Comparison of ENCODE assay signal across 19 cellular contexts in the genomic region with DNA sequence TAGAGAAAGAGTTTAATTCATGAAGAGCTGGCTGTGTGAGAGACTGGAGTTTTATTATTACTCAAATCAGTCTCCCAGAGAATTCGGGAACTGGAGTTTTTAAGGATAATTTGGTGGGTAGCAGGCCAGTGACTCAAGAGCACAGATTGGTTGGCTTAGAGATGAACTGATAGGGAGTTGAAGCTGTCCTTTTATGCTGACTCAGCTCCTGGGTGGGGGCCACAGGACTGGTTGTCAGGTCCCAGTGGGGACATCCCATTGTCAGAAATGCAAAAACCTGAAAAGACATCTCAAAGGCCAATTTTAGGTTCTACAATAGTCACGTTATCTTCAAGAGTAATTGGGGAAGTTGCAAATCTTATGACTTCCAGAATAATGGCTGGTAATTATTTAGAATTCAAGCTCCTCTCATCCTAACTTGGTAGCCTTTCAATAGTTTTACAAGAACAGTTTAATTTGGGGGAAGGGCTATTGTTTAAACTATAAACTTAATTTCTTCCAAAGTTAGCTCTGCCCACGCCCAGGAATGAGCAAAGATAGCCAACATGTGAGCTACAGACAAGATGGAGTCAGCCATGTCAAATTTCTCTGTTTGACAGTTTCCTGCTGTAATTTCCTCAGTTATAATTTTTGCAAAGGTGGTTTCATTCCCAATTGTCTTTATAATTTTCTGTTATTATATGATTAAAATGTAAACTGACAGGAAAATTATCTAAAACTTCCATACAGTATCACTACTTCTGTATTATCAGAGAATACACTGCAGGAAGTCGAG.
DNase-seq lines count a peak whose midpoint lies in the region; ATAC-seq, FAIRE-seq and TF ChIP-seq lines count a peak whose summit lies in the region.
"Had no signal": no experiment of that assay in that cellular context is flagged by ENCODE, and none has a peak within 500 bp of the region (broad histone marks: within the 10 kb centered on the region; RNA-seq: fewer than 3 reads in every experiment).

No MANE protein-coding gene starts in this region.

- H3K36me3 ChIP-seq in DND-41 (ENCODE audit: insufficient read depth, low read length), result no peaks in the 10 kb centered on the region
- H3K36me3 ChIP-seq in OCI-LY7 (ENCODE audit: insufficient read depth, low read length), result no peaks in the 10 kb centered on the region
- H3K36me3 ChIP-seq: BLaER1 had no signal

- no peak overlapping the region for H3K27ac ChIP-seq in A549
- peak overlapping the region; percentile 30; the same call in 1 of the 2 replicates for H3K27ac ChIP-seq in DND-41 (ENCODE audit: low read length)
- H3K27ac ChIP-seq in OCI-LY7 (ENCODE audit: low read depth, low read length, poor library complexity, severe bottlenecking), result no peak overlapping the region
- H3K27ac ChIP-seq: BLaER1, C4-2B had no signal

- no peak for DNase-seq in A549 (ENCODE audit: low read depth in 1 of 2, low spot score in 1 of 2)
- no peak for DNase-seq in DND-41
- DNase-seq in OCI-LY7 (ENCODE audit: low spot score), result no peak
- DNase-seq in erythroblast (lab: John Stamatoyannopoulos, UW), result peak; percentile 17 to 23
- DNase-seq in stimulated activated naive CD4-positive, alpha-beta T cell (lab: John Stamatoyannopoulos, UW), result no peak
- DNase-seq in OCI-M1 (lab: John Stamatoyannopoulos, UW), result no peak
- DNase-seq in activated CD4-positive, alpha-beta T cell treated with anti-CD3 and anti-CD28 coated beads, Interleukin-2, amount 50 U/mL, for 48 hours, result no peak
- DNase-seq: Caco-2; CD4-positive, CD25-positive, alpha-beta regulatory T cell; CD8-positive, alpha-beta T cell; DMS 273 treated with DMSO at 0.1 percent for 48 hours; DMS79; GF-D8; H9 had no signal

- H3K4me2 ChIP-seq in A549 (no peak overlapping the region), DND-41 (ENCODE audit: insufficient read depth, low read length) (no peak overlapping the region), OCI-LY7 (ENCODE audit: low read length) (no peak overlapping the region)
- H3K4me2 ChIP-seq: BLaER1 had no signal

- H3K27me3 ChIP-seq in DND-41 (ENCODE audit: insufficient read depth, low read length, poor library complexity), result no peaks in the 10 kb centered on the region
- H3K27me3 ChIP-seq: BLaER1 had no signal

- TF ChIP-seq EP300 in A549 (IDR thresholded peaks at IDR 0.05), result no peak

- ATAC-seq in A549, result no peak
- no peak for ATAC-seq in DND-41 (ENCODE audit: insufficient read depth, low read depth)
- ATAC-seq: CD8-positive, alpha-beta T cell; HCT116 had no signal

- H3K79me2 ChIP-seq in DND-41 (ENCODE audit: insufficient read depth, low read length), result no peaks in the 10 kb centered on the region
- H3K79me2 ChIP-seq in OCI-LY7 (ENCODE audit: insufficient read depth, low read depth, low read length), result no peaks in the 10 kb centered on the region

- H2AFZ ChIP-seq in DND-41 (ENCODE audit: low read depth, low read length) (peak overlapping the region; percentile 21; the same call in 1 of the 2 replicates), OCI-LY7 (ENCODE audit: low read length) (peak overlapping the region; percentile 11; the same call in 1 of the 2 replicates)

- TF ChIP-seq POLR2A in A549 (IDR thresholded peaks at IDR 0.05; ENCODE audit: low read length) (no peak), erythroblast (IDR thresholded peaks at IDR 0.05; ENCODE audit: low read length) (no peak)

- CTCF ChIA-PET in A549 (lab: Yijun Ruan, JAX), result interaction anchor here (1.0 to 2.8 kb wide), 5 partner anchors 8 to 152 kb away, joined by 3 to 9 read pairs (median 3); no protein-coding TSS in a partner anchor
- CTCF ChIA-PET in OCI-LY7 (lab: Charles Lee; ENCODE audit: unreplicated experiment), result no interaction called here

- H3K4me1 ChIP-seq in A549, result no peaks in the 10 kb centered on the region
- H3K4me1 ChIP-seq in DND-41 (ENCODE audit: insufficient read depth, low read length), result 0 out of 2 replicates have a peak, but pooled peaks cover 3% of the 10 kb centered on the region
- H3K4me1 ChIP-seq in OCI-LY7 (ENCODE audit: insufficient read depth, low read length, poor library complexity, severe bottlenecking), result no peaks in the 10 kb centered on the region
- H3K4me1 ChIP-seq: BLaER1, Caco-2 had no signal

- POLR2A ChIA-PET in A549 (lab: Yijun Ruan, JAX), result no interaction called here
- POLR2A ChIA-PET in OCI-LY7 (lab: Charles Lee), result interaction anchor here (0.9 to 2.5 kb wide), 3 partner anchors 9 to 14 kb away, joined by 4 to 24 read pairs (median 4); no protein-coding TSS in a partner anchor

- no peak for TF ChIP-seq RAD21 in A549 (conservative IDR thresholded peaks at IDR 0.05 in 1 of 2, IDR thresholded peaks at IDR 0.05 in 1 of 2)

- intact Hi-C loops in OCI-LY7 (cut with micrococcal nuclease; ENCODE audit: unreplicated experiment), result no loop called here

- H4K20me1 ChIP-seq in DND-41 (ENCODE audit: insufficient read depth, low read length), result no peaks in the 10 kb centered on the region
- no peaks in the 10 kb centered on the region for H4K20me1 ChIP-seq in OCI-LY7 (ENCODE audit: insufficient read depth, low read length)
- H4K20me1 ChIP-seq: BLaER1 had no signal

- no TSS peak for BruUV-seq in OCI-LY7 (replicated peaks; lab: Mats Ljungman, UMichigan)

- H3K9me3 ChIP-seq in A549 (peaks cover 9% of the 10 kb centered on the region; the same call in 2 of the 3 replicates), DND-41 (ENCODE audit: insufficient read depth, low read length, severe bottlenecking) (peaks cover 2% of the 10 kb centered on the region), OCI-LY7 (ENCODE audit: low read length) (peaks cover 15% of the 10 kb centered on the region; the same call in 1 of the 2 replicates)

- TF ChIP-seq CTCF in A549 (IDR thresholded peaks at IDR 0.05) (no peak), DND-41 (IDR thresholded peaks at IDR 0.05; ENCODE audit: borderline replicate concordance, extremely low read depth, low read length, poor library complexity, severe bottlenecking) (no peak), OCI-LY7 (conservative IDR thresholded peaks at IDR 0.05; ENCODE audit: low read length) (no peak)

- H3K4me3 ChIP-seq in A549 (no peak overlapping the region), DND-41 (ENCODE audit: low read depth in 1 of 2, low read length in 2 of 2) (no peak overlapping the region), OCI-LY7 (ENCODE audit: low read depth, low read length, poor library complexity, severe bottlenecking) (no peak overlapping the region)
- H3K4me3 ChIP-seq: BLaER1 had no signal

- H3K9ac ChIP-seq in DND-41 (ENCODE audit: low read depth, low read length), result no peak overlapping the region
- H3K9ac ChIP-seq: BLaER1 had no signal

- H3K9me2 ChIP-seq in OCI-LY7 (ENCODE audit: insufficient read depth, low read length), result no peaks in the 10 kb centered on the region

- 77% methylated on average over 4 of the region's 4 CpGs for WGBS in A549 (ENCODE audit: missing lambda C conversion rate)

- FAIRE-seq in A549 (lab: Jason Lieb, UNC), result no peak
- FAIRE-seq: GM12891, GM18507 had no signal

TF ChIP-seq in A549, 52 proteins besides CTCF, POLR2A, EP300 and RAD21:
- TF ChIP-seq, protein P1, sequence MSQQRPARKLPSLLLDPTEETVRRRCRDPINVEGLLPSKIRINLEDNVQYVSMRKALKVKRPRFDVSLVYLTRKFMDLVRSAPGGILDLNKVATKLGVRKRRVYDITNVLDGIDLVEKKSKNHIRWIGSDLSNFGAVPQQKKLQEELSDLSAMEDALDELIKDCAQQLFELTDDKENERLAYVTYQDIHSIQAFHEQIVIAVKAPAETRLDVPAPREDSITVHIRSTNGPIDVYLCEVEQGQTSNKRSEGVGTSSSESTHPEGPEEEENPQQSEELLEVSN (IDR thresholded peaks at IDR 0.05; ENCODE audit: borderline replicate concordance, low read depth), result no peak
- peak; percentile 91 for TF ChIP-seq MAFK (IDR thresholded peaks at IDR 0.05; ENCODE audit: partially characterized antibody)
TF ChIP-seq in A549: peak in this region for 1.

Comparison
In these comparisons a context has a peak if more than half of its experiments do, and no peak if none do; other contexts are left out.
1. DNase-seq: peak in erythroblast (2 of 2); none in A549 (0 of 2), DND-41 (single experiment), OCI-LY7 (single experiment), stimulated activated naive CD4-positive, alpha-beta T cell (0 of 6), OCI-M1 (single experiment) and activated CD4-positive, alpha-beta T cell treated with anti-CD3 and anti-CD28 coated beads, Interleukin-2, amount 50 U/mL, for 48 hours (0 of 2).